ENCODE assay signal across 1 cellular context in the genomic region with DNA sequence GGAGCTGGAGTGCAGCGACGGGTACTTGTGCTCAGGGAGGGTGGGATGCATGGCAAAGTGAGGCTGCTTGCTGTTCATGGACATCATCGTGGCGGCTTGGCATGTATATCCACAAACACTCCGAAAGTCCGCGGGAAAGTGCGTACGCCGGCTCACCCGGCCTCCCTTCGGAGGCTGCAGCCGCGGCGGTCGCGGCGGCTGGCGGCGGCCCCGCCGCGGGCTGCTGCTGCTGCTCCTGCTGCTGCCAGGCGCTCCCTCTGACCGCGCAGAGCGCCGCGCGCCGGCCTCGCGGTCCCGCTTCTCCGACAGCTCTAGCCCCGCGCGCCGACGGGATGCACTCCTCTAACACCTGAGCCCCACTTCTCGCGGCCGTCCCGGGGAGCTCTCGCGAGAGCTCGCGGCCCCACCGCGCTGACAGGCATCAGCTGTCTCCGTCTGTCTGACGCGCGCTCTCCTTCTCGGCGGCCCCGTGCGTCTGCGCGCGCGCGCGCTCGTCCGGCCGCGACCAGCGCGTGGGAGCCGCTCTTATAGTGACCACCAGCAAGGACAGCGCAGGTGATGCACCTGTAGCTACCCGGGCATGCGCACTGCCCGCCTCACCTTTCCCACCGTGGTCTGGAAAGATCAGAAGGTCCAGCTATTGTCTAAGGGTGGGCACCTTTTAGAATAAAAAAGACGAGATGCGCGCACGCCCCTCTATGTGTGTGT.
TF ChIP-seq lines count a peak whose summit lies in the region.

A gene with protein sequence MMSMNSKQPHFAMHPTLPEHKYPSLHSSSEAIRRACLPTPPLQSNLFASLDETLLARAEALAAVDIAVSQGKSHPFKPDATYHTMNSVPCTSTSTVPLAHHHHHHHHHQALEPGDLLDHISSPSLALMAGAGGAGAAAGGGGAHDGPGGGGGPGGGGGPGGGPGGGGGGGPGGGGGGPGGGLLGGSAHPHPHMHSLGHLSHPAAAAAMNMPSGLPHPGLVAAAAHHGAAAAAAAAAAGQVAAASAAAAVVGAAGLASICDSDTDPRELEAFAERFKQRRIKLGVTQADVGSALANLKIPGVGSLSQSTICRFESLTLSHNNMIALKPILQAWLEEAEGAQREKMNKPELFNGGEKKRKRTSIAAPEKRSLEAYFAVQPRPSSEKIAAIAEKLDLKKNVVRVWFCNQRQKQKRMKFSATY (minus strand): TSS at position 313 of the 708 bp plus-strand sequence. CDS start 226 bp downstream, at position 87.

TF ChIP-seq in GM12878, 131 proteins besides CTCF, POLR2A, EP300 and RAD21:
- TF ChIP-seq RFX5 (IDR thresholded peaks at IDR 0.05; ENCODE audit: low read depth, low read length), result peak; percentile 70; the same call in 1 of the 2 replicates
- TF ChIP-seq TCF3 (IDR thresholded peaks at IDR 0.05; ENCODE audit: borderline replicate concordance, insufficient read depth, low read depth, low read length), result 0 out of 2 replicates have a peak, but pooled peaks have one; percentile 17
- peak; percentile 63; the same call in 1 of the 2 replicates for TF ChIP-seq BRCA1 (IDR thresholded peaks at IDR 0.05; ENCODE audit: low read depth, low read length)
- TF ChIP-seq, protein P1, sequence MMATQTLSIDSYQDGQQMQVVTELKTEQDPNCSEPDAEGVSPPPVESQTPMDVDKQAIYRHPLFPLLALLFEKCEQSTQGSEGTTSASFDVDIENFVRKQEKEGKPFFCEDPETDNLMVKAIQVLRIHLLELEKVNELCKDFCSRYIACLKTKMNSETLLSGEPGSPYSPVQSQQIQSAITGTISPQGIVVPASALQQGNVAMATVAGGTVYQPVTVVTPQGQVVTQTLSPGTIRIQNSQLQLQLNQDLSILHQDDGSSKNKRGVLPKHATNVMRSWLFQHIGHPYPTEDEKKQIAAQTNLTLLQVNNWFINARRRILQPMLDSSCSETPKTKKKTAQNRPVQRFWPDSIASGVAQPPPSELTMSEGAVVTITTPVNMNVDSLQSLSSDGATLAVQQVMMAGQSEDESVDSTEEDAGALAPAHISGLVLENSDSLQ (IDR thresholded peaks at IDR 0.05), result peak; percentile 80
- TF ChIP-seq CHD2 (IDR thresholded peaks at IDR 0.05; ENCODE audit: borderline replicate concordance, low read depth, low read length), result peak; percentile 93
- TF ChIP-seq, protein P2, sequence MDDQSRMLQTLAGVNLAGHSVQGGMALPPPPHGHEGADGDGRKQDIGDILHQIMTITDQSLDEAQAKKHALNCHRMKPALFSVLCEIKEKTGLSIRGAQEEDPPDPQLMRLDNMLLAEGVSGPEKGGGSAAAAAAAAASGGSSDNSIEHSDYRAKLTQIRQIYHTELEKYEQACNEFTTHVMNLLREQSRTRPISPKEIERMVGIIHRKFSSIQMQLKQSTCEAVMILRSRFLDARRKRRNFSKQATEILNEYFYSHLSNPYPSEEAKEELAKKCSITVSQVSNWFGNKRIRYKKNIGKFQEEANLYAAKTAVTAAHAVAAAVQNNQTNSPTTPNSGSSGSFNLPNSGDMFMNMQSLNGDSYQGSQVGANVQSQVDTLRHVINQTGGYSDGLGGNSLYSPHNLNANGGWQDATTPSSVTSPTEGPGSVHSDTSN (IDR thresholded peaks at IDR 0.05; ENCODE audit: insufficient replicate concordance, low read depth, low read length), result peak; percentile 20
- TF ChIP-seq, protein P3, sequence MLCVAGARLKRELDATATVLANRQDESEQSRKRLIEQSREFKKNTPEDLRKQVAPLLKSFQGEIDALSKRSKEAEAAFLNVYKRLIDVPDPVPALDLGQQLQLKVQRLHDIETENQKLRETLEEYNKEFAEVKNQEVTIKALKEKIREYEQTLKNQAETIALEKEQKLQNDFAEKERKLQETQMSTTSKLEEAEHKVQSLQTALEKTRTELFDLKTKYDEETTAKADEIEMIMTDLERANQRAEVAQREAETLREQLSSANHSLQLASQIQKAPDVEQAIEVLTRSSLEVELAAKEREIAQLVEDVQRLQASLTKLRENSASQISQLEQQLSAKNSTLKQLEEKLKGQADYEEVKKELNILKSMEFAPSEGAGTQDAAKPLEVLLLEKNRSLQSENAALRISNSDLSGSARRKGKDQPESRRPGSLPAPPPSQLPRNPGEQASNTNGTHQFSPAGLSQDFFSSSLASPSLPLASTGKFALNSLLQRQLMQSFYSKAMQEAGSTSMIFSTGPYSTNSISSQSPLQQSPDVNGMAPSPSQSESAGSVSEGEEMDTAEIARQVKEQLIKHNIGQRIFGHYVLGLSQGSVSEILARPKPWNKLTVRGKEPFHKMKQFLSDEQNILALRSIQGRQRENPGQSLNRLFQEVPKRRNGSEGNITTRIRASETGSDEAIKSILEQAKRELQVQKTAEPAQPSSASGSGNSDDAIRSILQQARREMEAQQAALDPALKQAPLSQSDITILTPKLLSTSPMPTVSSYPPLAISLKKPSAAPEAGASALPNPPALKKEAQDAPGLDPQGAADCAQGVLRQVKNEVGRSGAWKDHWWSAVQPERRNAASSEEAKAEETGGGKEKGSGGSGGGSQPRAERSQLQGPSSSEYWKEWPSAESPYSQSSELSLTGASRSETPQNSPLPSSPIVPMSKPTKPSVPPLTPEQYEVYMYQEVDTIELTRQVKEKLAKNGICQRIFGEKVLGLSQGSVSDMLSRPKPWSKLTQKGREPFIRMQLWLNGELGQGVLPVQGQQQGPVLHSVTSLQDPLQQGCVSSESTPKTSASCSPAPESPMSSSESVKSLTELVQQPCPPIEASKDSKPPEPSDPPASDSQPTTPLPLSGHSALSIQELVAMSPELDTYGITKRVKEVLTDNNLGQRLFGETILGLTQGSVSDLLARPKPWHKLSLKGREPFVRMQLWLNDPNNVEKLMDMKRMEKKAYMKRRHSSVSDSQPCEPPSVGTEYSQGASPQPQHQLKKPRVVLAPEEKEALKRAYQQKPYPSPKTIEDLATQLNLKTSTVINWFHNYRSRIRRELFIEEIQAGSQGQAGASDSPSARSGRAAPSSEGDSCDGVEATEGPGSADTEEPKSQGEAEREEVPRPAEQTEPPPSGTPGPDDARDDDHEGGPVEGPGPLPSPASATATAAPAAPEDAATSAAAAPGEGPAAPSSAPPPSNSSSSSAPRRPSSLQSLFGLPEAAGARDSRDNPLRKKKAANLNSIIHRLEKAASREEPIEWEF (IDR thresholded peaks at IDR 0.05; ENCODE audit: insufficient replicate concordance, low read depth, low read length), result no peak
- TF ChIP-seq IKZF1 (conservative IDR thresholded peaks at IDR 0.05), result peak; percentile 41
- no peak for TF ChIP-seq TAF1 (IDR thresholded peaks at IDR 0.05; ENCODE audit: borderline replicate concordance, low read depth, low read length)
- no peak for TF ChIP-seq IRF4 (IDR thresholded peaks at IDR 0.05; ENCODE audit: low read depth, low read length)
- no peak for TF ChIP-seq POLR2AphosphoS2 (IDR thresholded peaks at IDR 0.05; ENCODE audit: low read depth, low read length)
- TF ChIP-seq BCL11A (IDR thresholded peaks at IDR 0.05; ENCODE audit: low read depth, low read length), result no peak
- TF ChIP-seq SRF (IDR thresholded peaks at IDR 0.05; ENCODE audit: low read depth in 2 of 2, low read length in 2 of 2), result no peak
